In the genomic region with DNA sequence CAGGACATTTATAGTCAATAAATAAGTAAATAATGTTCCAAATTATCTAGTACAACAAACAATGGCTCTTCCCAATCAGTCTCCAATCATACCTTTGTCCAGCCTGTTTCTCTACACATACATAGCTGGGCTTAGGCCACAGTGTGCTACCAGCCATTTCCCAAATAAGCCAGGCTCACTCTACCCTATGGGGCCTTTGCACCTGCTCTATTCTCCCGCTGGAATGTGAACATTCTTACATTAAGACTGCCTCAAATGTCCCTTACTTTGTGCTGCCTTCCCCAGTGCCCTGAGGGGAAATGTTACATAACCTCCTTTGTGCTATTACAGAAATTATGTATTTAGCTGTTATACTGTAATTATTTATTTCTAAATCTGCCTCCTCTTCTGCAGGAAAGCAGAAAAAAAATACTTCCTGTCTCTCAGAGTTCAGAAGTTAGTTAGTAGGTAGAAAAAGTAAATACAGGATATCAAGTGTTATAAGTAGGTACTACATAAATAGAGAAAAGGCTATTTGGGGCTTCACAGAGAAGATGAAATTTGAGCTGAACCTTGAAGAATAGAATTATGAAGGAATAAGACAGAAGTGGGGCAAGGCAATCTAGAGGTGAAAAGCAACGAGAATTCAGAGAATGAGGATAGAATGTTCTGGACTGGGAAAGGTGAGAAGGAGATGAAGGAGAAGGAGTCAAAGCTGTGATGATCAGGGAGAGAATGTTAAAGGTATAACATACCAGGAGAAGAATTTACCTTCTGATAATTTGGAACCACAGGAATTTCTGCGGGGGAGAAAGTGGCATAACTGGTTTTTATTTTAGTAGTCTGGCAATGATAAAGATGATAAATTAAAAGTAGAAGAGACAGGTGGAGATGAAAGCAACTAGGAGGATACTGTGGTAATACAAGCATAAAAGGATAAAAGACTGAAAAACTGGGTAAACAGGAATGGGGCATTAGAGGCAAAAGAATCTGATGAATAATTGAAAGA, we compare ENCODE assay signal across 11 cellular contexts. TPM values are rescaled to one million over a fixed set of nuclear protein-coding genes. Genes with fewer than 3 reads are reported as not detected.
DNase-seq lines count a peak whose midpoint lies in the region; ATAC-seq and TF ChIP-seq lines count a peak whose summit lies in the region.
"Had no signal": no experiment of that assay in that cellular context is flagged by ENCODE, and none has a peak within 500 bp of the region (broad histone marks: within the 10 kb centered on the region; RNA-seq: fewer than 3 reads in every experiment).

No MANE protein-coding gene starts in this region.

- H3K27ac ChIP-seq in OCI-LY7 (ENCODE audit: low read depth, low read length, poor library complexity, severe bottlenecking), result peak overlapping the region; percentile 33
- H3K27ac ChIP-seq in upper lobe of right lung, result peak overlapping the region; percentile 33
- no peak overlapping the region for H3K27ac ChIP-seq in uterus
- H3K27ac ChIP-seq: Peyer's patch had no signal

- DNase-seq in activated naive CD4-positive, alpha-beta T cell treated with Interleukin-2 at 50 U/mL for 16 hours, result no peak
- DNase-seq in OCI-LY7 (ENCODE audit: low spot score) (peak; percentile 15), upper lobe of right lung (no peak), HuH-7.5 (ENCODE audit: low spot score) (no peak), DMS114 treated with DMSO at 0.1 percent for 48 hours (lab: John Stamatoyannopoulos, UW; ENCODE audit: unreplicated experiment) (no peak), uterus (no peak)
- DNase-seq: gastrocnemius medialis, NCI-H1092 treated with DMSO at 0.1 percent for 48 hours, Peyer's patch had no signal

- peak overlapping the region; percentile 36 for H3K4me3 ChIP-seq in OCI-LY7 (ENCODE audit: low read depth, low read length, poor library complexity, severe bottlenecking)
- H3K4me3 ChIP-seq in upper lobe of right lung, result no peak overlapping the region
- H3K4me3 ChIP-seq in uterus, result no peak overlapping the region
- H3K4me3 ChIP-seq: gastrocnemius medialis, Peyer's patch had no signal

- peaks cover 2% of the 10 kb centered on the region for H3K36me3 Mint-ChIP-seq in activated naive CD4-positive, alpha-beta T cell treated with anti-CD3 and anti-CD28 coated beads, Interleukin-2, amount 50 U/mL, for 24 hours

- H3K9me3 ChIP-seq in OCI-LY7 (ENCODE audit: low read length) (no peaks in the 10 kb centered on the region), upper lobe of right lung (no peaks in the 10 kb centered on the region), uterus (no peaks in the 10 kb centered on the region)
- H3K9me3 ChIP-seq: gastrocnemius medialis, Peyer's patch had no signal

- H3K36me3 ChIP-seq in OCI-LY7 (ENCODE audit: insufficient read depth, low read length) (0 out of 2 replicates have a peak, but pooled peaks cover 6% of the 10 kb centered on the region), upper lobe of right lung (no peaks in the 10 kb centered on the region), uterus (no peaks in the 10 kb centered on the region)
- H3K36me3 ChIP-seq: gastrocnemius medialis, Peyer's patch had no signal

- ATAC-seq in esophagus mucosa (peak; percentile 52), upper lobe of right lung (peak; percentile 66)
- ATAC-seq: gastrocnemius medialis had no signal

- H3K4me1 Mint-ChIP-seq in activated naive CD4-positive, alpha-beta T cell treated with anti-CD3 and anti-CD28 coated beads, Interleukin-2, amount 50 U/mL, for 24 hours, result peaks cover 84% of the 10 kb centered on the region

- H2AFZ ChIP-seq in OCI-LY7 (ENCODE audit: low read length), result no peak overlapping the region

- no TSS peak for BruUV-seq in OCI-LY7 (replicated peaks; lab: Mats Ljungman, UMichigan)

- H3K79me2 ChIP-seq in OCI-LY7 (ENCODE audit: insufficient read depth, low read depth, low read length), result peaks cover 98% of the 10 kb centered on the region

- CTCF ChIA-PET in OCI-LY7 (lab: Charles Lee; ENCODE audit: unreplicated experiment), result no interaction called here

- TF ChIP-seq CTCF in OCI-LY7 (conservative IDR thresholded peaks at IDR 0.05; ENCODE audit: low read length) (no peak), upper lobe of right lung (IDR thresholded peaks at IDR 0.05) (no peak), uterus (IDR thresholded peaks at IDR 0.05) (no peak)

- H3K27me3 ChIP-seq in upper lobe of right lung (no peaks in the 10 kb centered on the region), uterus (no peaks in the 10 kb centered on the region)
- H3K27me3 ChIP-seq: gastrocnemius medialis, Peyer's patch had no signal

- H3K27ac Mint-ChIP-seq in activated naive CD4-positive, alpha-beta T cell treated with anti-CD3 and anti-CD28 coated beads, Interleukin-2, amount 50 U/mL, for 24 hours, result peak overlapping the region; percentile 56

- no peaks in the 10 kb centered on the region for H3K9me2 ChIP-seq in OCI-LY7 (ENCODE audit: insufficient read depth, low read length)

- H3K9me3 Mint-ChIP-seq in activated naive CD4-positive, alpha-beta T cell treated with anti-CD3 and anti-CD28 coated beads, Interleukin-2, amount 50 U/mL, for 24 hours, result no peaks in the 10 kb centered on the region

- peak overlapping the region; percentile 58 for H3K4me2 ChIP-seq in OCI-LY7 (ENCODE audit: low read length)

- H3K27me3 Mint-ChIP-seq in activated naive CD4-positive, alpha-beta T cell treated with anti-CD3 and anti-CD28 coated beads, Interleukin-2, amount 50 U/mL, for 24 hours, result no peaks in the 10 kb centered on the region

- H4K20me1 ChIP-seq in OCI-LY7 (ENCODE audit: insufficient read depth, low read length), result peaks cover 53% of the 10 kb centered on the region

- TF ChIP-seq POLR2A in uterus (IDR thresholded peaks at IDR 0.05), result no peak

- intact Hi-C loops in OCI-LY7 (cut with micrococcal nuclease; ENCODE audit: unreplicated experiment), result no loop called here
- intact Hi-C loops in upper lobe of right lung (cut with DNase I), result no loop called here
- intact Hi-C loops in uterus (cut with DNase I; ENCODE audit: low total_unique reads), result no loop called here

- peak overlapping the region; percentile 61 for H3K4me3 Mint-ChIP-seq in activated naive CD4-positive, alpha-beta T cell treated with anti-CD3 and anti-CD28 coated beads, Interleukin-2, amount 50 U/mL, for 24 hours

- POLR2A ChIA-PET in OCI-LY7 (lab: Charles Lee), result interaction anchor here (0.9 to 1.1 kb wide), 2 partner anchors 11 to 13 kb away, joined by 3 to 7 read pairs; no protein-coding TSS in a partner anchor

- H3K4me1 ChIP-seq in OCI-LY7 (ENCODE audit: insufficient read depth, low read length, poor library complexity, severe bottlenecking), result peaks cover 44% of the 10 kb centered on the region
- H3K4me1 ChIP-seq in upper lobe of right lung, result peaks cover 42% of the 10 kb centered on the region
- H3K4me1 ChIP-seq in uterus, result no peaks in the 10 kb centered on the region

RNA-seq across cellular contexts. Expression of gene ROCK1, which starts 37.0 kb away (rescaled TPM):
- 43.2 and 48.5 TPM in 2 replicates for total RNA-seq in OCI-LY7 (2014; rRNA removed; shearing (Covaris generic))
- total RNA-seq in OCI-LY7 (2022), result 69.6 and 75.6 TPM in 2 replicates
- 16.8 TPM for total RNA-seq in esophagus mucosa
- 67.0 TPM for total RNA-seq in upper lobe of right lung
- 10 to 100 TPM; 25.6 to 93.8 (median 52.7) TPM for total RNA-seq in uterus

Comparison
In these comparisons a context has a peak if more than half of its experiments do, and no peak if none do; other contexts are left out.
1. H3K27ac ChIP-seq: peak in OCI-LY7 (single experiment) and upper lobe of right lung (single experiment); none in uterus (0 of 2).